Comparison of ENCODE assay signal across 29 cellular contexts in the genomic region with DNA sequence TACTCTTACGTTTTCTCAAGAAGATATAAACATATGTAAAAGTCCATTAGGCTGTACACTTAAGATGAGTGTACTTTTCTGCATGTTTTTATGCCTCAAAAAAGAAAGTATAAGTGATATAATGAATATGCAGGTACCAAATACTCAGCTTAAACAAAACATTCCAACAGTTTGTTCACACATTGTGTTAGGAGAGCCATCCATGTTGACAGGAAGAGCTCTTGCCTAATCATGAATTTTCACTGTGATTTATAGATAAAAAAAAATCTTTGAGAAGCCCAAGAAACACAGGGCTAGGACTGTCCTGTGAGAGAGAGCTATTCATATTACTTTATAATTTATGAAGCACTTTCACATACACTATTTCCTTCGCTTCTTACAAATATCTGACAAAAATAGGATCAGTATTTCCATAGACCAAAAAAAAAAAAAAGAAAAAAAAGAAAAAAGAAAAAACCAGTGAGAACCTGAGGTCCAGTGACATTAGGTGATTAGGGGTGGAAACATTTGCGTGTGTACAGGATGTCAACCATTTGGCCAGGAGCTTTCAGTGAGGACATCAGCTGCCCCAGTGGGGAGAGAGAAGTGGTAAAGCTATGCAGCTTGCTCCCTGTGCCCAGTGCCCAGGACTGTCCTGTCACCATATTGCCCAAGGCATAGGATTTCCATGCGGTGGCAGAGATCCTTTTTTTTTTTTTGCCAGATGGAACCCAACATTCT. TPM values are rescaled to one million over a fixed set of nuclear protein-coding genes. Genes with fewer than 3 reads are reported as not detected.
"Had no signal": no experiment of that assay in that cellular context is flagged by ENCODE, and none has a peak within 500 bp of the region (broad histone marks: within the 10 kb centered on the region; RNA-seq: fewer than 3 reads in every experiment).

No MANE protein-coding gene starts in this region.

- H3K4me1 Mint-ChIP-seq: activated CD4-positive, alpha-beta T cell treated with anti-CD3 and anti-CD28 coated beads for 36 hours; activated CD8-positive, alpha-beta memory T cell treated with anti-CD3 and anti-CD28 coated beads, Interleukin-2, amount 10 ng/mL, durations not matched to agents 7 days and 5 days; activated naive CD4-positive, alpha-beta T cell treated with anti-CD3 and anti-CD28 coated beads, Interleukin-2, amount 10 ng/mL, durations not matched to agents 7 days and 5 days; activated naive CD8-positive, alpha-beta T cell treated with anti-CD3 and anti-CD28 coated beads, Interleukin-2, amount 10 ng/mL, durations not matched to agents 7 days and 5 days; brain had no signal

- H3K4me3 ChIP-seq: ascending aorta, breast epithelium, cardiac muscle cell, gastroesophageal sphincter, heart right ventricle had no signal

- H3K36me3 ChIP-seq: ascending aorta, breast epithelium, gastroesophageal sphincter had no signal

- H3K9me3 Mint-ChIP-seq: activated CD4-positive, alpha-beta memory T cell treated with anti-CD3 and anti-CD28 coated beads for 36 hours; activated CD4-positive, alpha-beta T cell treated with anti-CD3 and anti-CD28 coated beads, Interleukin-2, amount 10 ng/mL, durations not matched to agents 24 days and 14 days; activated naive CD4-positive, alpha-beta T cell treated with anti-CD3 and anti-CD28 coated beads, Interleukin-2, amount 10 ng/mL, durations not matched to agents 7 days and 5 days; activated naive CD4-positive, alpha-beta T cell treated with anti-CD3 and anti-CD28 coated beads, Interleukin-2, amount 50 U/mL, for 72 hours; activated naive CD8-positive, alpha-beta T cell treated with anti-CD3 and anti-CD28 coated beads, Interleukin-2, amount 10 ng/mL, durations not matched to agents 7 days and 5 days; activated T-helper 1 cell treated with anti-CD3 and anti-CD28 coated beads, Interleukin-12 subunit alpha, Interleukin-12 subunit beta, Interleukin-2, Interleukin-4 antibody, amounts not matched to agents 30 ng/mL and 10 ng/mL and 1 ng/mL, durations not matched to agents 14 hours and 24 hours and 36 hours; activated T-helper 2 cell treated with anti-CD3 and anti-CD28 coated beads, Interferon-gamma antibody, Interleukin-2, Interleukin-4, amounts not matched to agents 10 μg/mL and 5 μg/mL and 100 μg/mL, durations not matched to agents 14 hours and 24 hours and 36 hours; brain had no signal

- H3K4me3 Mint-ChIP-seq: activated CD4-positive, alpha-beta memory T cell treated with anti-CD3 and anti-CD28 coated beads for 36 hours; activated CD4-positive, alpha-beta T cell treated with anti-CD3 and anti-CD28 coated beads for 36 hours; activated CD4-positive, alpha-beta T cell treated with anti-CD3 and anti-CD28 coated beads, Interleukin-2, amount 10 ng/mL, durations not matched to agents 24 days and 14 days; activated CD8-positive, alpha-beta memory T cell treated with anti-CD3 and anti-CD28 coated beads, Interleukin-2, amount 10 ng/mL, durations not matched to agents 7 days and 5 days; activated CD8-positive, alpha-beta T cell treated with anti-CD3 and anti-CD28 coated beads, Interleukin-2, amount 10 ng/mL, durations not matched to agents 7 days and 5 days; activated naive CD4-positive, alpha-beta T cell treated with anti-CD3 and anti-CD28 coated beads, Interleukin-2, amount 10 ng/mL, durations not matched to agents 7 days and 5 days; activated naive CD8-positive, alpha-beta T cell treated with anti-CD3 and anti-CD28 coated beads, Interleukin-2, amount 10 ng/mL, durations not matched to agents 7 days and 5 days; activated T-helper 1 cell treated with anti-CD3 and anti-CD28 coated beads, Interleukin-12 subunit alpha, Interleukin-12 subunit beta, Interleukin-2, Interleukin-4 antibody, amounts not matched to agents 30 ng/mL and 10 ng/mL and 1 ng/mL, durations not matched to agents 14 hours and 24 hours and 36 hours; brain had no signal

- H3K27ac ChIP-seq: ascending aorta, breast epithelium, cardiac muscle cell, gastroesophageal sphincter, heart right ventricle had no signal

- H3K27ac Mint-ChIP-seq: activated CD4-positive, alpha-beta memory T cell treated with anti-CD3 and anti-CD28 coated beads for 36 hours; activated CD4-positive, alpha-beta T cell treated with anti-CD3 and anti-CD28 coated beads for 36 hours; activated CD4-positive, alpha-beta T cell treated with anti-CD3 and anti-CD28 coated beads, Interleukin-2, amount 10 ng/mL, durations not matched to agents 24 days and 14 days; activated CD8-positive, alpha-beta memory T cell treated with anti-CD3 and anti-CD28 coated beads, Interleukin-2, amount 10 ng/mL, durations not matched to agents 7 days and 5 days; activated naive CD8-positive, alpha-beta T cell treated with anti-CD3 and anti-CD28 coated beads, Interleukin-2, amount 10 ng/mL, durations not matched to agents 7 days and 5 days; activated T-helper 1 cell treated with anti-CD3 and anti-CD28 coated beads, Interleukin-12 subunit alpha, Interleukin-12 subunit beta, Interleukin-2, Interleukin-4 antibody, amounts not matched to agents 30 ng/mL and 10 ng/mL and 1 ng/mL, durations not matched to agents 14 hours and 24 hours and 36 hours; activated T-helper 2 cell treated with anti-CD3 and anti-CD28 coated beads, Interferon-gamma antibody, Interleukin-2, Interleukin-4, amounts not matched to agents 10 μg/mL and 5 μg/mL and 100 μg/mL, durations not matched to agents 14 hours and 24 hours and 36 hours; brain had no signal

- H3K27me3 Mint-ChIP-seq: activated CD4-positive, alpha-beta memory T cell treated with anti-CD3 and anti-CD28 coated beads for 36 hours; activated CD4-positive, alpha-beta T cell treated with anti-CD3 and anti-CD28 coated beads for 36 hours; activated CD4-positive, alpha-beta T cell treated with anti-CD3 and anti-CD28 coated beads, Interleukin-2, amount 10 ng/mL, durations not matched to agents 24 days and 14 days; activated CD8-positive, alpha-beta memory T cell treated with anti-CD3 and anti-CD28 coated beads, Interleukin-2, amount 10 ng/mL, durations not matched to agents 7 days and 5 days; activated naive CD4-positive, alpha-beta T cell treated with anti-CD3 and anti-CD28 coated beads, Interleukin-2, amount 10 ng/mL, durations not matched to agents 7 days and 5 days; activated naive CD8-positive, alpha-beta T cell treated with anti-CD3 and anti-CD28 coated beads, Interleukin-2, amount 10 ng/mL, durations not matched to agents 7 days and 5 days; brain had no signal

- H3K4me1 ChIP-seq: ascending aorta, breast epithelium, gastroesophageal sphincter, heart right ventricle had no signal

- ATAC-seq: activated CD4-positive, alpha-beta T cell treated with anti-CD3 and anti-CD28 coated beads for 36 hours; activated CD8-positive, alpha-beta memory T cell treated with anti-CD3 and anti-CD28 coated beads, Interleukin-2, amount 10 ng/mL, durations not matched to agents 7 days and 5 days; activated CD8-positive, alpha-beta T cell treated with anti-CD3 and anti-CD28 coated beads, Interleukin-2, amount 10 ng/mL, durations not matched to agents 7 days and 5 days; activated naive CD4-positive, alpha-beta T cell treated with anti-CD3 and anti-CD28 coated beads, Interleukin-2, amount 50 U/mL, for 72 hours; esophagus mucosa; gastroesophageal sphincter had no signal

- H3K9me3 ChIP-seq: ascending aorta, breast epithelium, gastroesophageal sphincter, heart right ventricle had no signal

- DNase-seq: activated CD4-positive, alpha-beta memory T cell treated with anti-CD3 and anti-CD28 coated beads for 36 hours; activated CD4-positive, alpha-beta T cell treated with anti-CD3 and anti-CD28 coated beads for 36 hours; activated CD4-positive, alpha-beta T cell treated with anti-CD3 and anti-CD28 coated beads, Interleukin-2, amount 10 ng/mL, durations not matched to agents 24 days and 14 days; activated CD4-positive, CD25-positive, alpha-beta regulatory T cell; activated CD4-positive, CD25-positive, alpha-beta regulatory T cell treated with anti-CD3 and anti-CD28 coated beads, Interleukin-2, amount 50 U/mL, for 72 hours; activated CD8-positive, alpha-beta memory T cell treated with anti-CD3 and anti-CD28 coated beads, Interleukin-2, amount 10 ng/mL, durations not matched to agents 7 days and 5 days; activated CD8-positive, alpha-beta memory T cell treated with anti-CD3 and anti-CD28 coated beads, Interleukin-2, amount 50 U/mL, for 4 hours; activated CD8-positive, alpha-beta T cell treated with anti-CD3 and anti-CD28 coated beads, Interleukin-2, amount 10 ng/mL, durations not matched to agents 7 days and 5 days; activated effector memory CD4-positive, alpha-beta T cell treated with anti-CD3 and anti-CD28 coated beads, Interleukin-2, amount 50 U/mL, for 16 hours; activated naive CD4-positive, alpha-beta T cell treated with anti-CD3 and anti-CD28 coated beads, Interleukin-2, amount 10 ng/mL, durations not matched to agents 7 days and 5 days; activated naive CD8-positive, alpha-beta T cell treated with anti-CD3 and anti-CD28 coated beads, Interleukin-2, amount 10 ng/mL, durations not matched to agents 7 days and 5 days; activated T-cell treated with anti-CD3 and anti-CD28 coated beads, Interleukin-2, amount 50 U/mL, for 1 hour; activated T-cell treated with anti-CD3 and anti-CD28 coated beads, Interleukin-2, amount 50 U/mL, for 48 hours; central memory CD4-positive, alpha-beta T cell; cortex of kidney; dermis blood vessel endothelial cell; effector CD4-positive, alpha-beta T cell; foreskin melanocyte; T-helper 2 cell had no signal

- H3K27me3 ChIP-seq: ascending aorta, breast epithelium, cardiac muscle cell, gastroesophageal sphincter, heart right ventricle had no signal

RNA-seq across cellular contexts. Expression of a gene that starts 38.7 kb away (rescaled TPM):
- total RNA-seq: ascending aorta had no signal
